Comparison of ENCODE assay signal across 1 cellular context in the genomic region with DNA sequence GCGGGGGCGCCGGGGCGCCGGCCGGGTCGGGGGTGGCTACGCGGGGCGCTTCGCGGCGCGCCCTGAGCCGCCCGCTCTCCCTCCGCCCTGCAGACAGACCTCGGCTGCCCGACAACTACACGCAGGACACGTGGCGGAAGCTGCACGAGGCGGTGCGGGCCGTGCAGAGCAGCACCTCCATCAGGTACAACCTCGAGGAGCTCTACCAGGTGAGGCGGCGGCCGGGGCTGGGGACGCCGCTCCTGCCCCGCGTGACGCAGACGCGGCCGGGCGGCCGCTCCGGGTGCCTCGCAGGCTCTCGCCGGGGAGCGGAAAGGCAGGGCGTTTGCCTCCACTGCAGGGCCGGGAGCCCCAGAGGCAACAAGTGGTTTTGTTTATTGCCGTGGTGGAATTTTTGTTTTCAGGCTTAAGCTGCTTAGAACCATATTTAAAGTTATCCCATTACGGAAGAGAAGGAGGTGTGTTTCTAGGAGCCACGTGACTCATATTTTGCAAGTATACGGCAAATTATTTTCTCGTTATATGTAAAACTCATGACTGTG.
TF ChIP-seq lines count a peak whose summit lies in the region.

No MANE protein-coding gene starts in this region.

TF ChIP-seq in HepG2, 621 proteins besides CTCF, POLR2A, EP300 and RAD21 (continued from another document):
- TF ChIP-seq, protein P1, sequence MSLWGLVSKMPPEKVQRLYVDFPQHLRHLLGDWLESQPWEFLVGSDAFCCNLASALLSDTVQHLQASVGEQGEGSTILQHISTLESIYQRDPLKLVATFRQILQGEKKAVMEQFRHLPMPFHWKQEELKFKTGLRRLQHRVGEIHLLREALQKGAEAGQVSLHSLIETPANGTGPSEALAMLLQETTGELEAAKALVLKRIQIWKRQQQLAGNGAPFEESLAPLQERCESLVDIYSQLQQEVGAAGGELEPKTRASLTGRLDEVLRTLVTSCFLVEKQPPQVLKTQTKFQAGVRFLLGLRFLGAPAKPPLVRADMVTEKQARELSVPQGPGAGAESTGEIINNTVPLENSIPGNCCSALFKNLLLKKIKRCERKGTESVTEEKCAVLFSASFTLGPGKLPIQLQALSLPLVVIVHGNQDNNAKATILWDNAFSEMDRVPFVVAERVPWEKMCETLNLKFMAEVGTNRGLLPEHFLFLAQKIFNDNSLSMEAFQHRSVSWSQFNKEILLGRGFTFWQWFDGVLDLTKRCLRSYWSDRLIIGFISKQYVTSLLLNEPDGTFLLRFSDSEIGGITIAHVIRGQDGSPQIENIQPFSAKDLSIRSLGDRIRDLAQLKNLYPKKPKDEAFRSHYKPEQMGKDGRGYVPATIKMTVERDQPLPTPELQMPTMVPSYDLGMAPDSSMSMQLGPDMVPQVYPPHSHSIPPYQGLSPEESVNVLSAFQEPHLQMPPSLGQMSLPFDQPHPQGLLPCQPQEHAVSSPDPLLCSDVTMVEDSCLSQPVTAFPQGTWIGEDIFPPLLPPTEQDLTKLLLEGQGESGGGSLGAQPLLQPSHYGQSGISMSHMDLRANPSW (CRISPR knock-in tag; IDR thresholded peaks at IDR 0.05; ENCODE audit: borderline replicate concordance): no peak
- TF ChIP-seq ZNF180 (CRISPR knock-in tag; IDR thresholded peaks at IDR 0.05; ENCODE audit: borderline replicate concordance, low read depth) (no peak), ARID2 (CRISPR knock-in tag; IDR thresholded peaks at IDR 0.05; ENCODE audit: borderline replicate concordance) (no peak), SIN3B (IDR thresholded peaks at IDR 0.05; ENCODE audit: low read length) (no peak), GABPA (IDR thresholded peaks at IDR 0.05; ENCODE audit: low read depth, low read length) (no peak), GABPA (CRISPR knock-in tag; IDR thresholded peaks at IDR 0.05; ENCODE audit: low read depth) (no peak), ZNF567 (CRISPR knock-in tag; IDR thresholded peaks at IDR 0.05; ENCODE audit: borderline replicate concordance) (no peak), NKX3-1 (CRISPR knock-in tag; IDR thresholded peaks at IDR 0.05) (peak; percentile 90), SCMH1 (CRISPR knock-in tag; IDR thresholded peaks at IDR 0.05; ENCODE audit: borderline replicate concordance) (no peak), ZNF773 (CRISPR knock-in tag; IDR thresholded peaks at IDR 0.05; ENCODE audit: borderline replicate concordance) (peak; percentile 88; the same call in 1 of the 2 replicates), ZNF614 (CRISPR knock-in tag; IDR thresholded peaks at IDR 0.05; ENCODE audit: borderline replicate concordance) (no peak), ZBTB21 (CRISPR knock-in tag; IDR thresholded peaks at IDR 0.05) (no peak), FOXA3 (CRISPR knock-in tag; IDR thresholded peaks at IDR 0.05) (no peak), ZZZ3 (CRISPR knock-in tag; IDR thresholded peaks at IDR 0.05; ENCODE audit: borderline replicate concordance) (no peak), ZNF230 (CRISPR knock-in tag; IDR thresholded peaks at IDR 0.05) (no peak), ZNF264 (CRISPR knock-in tag; IDR thresholded peaks at IDR 0.05) (no peak), SMC3 (IDR thresholded peaks at IDR 0.05; ENCODE audit: low read length) (no peak), ZNF430 (CRISPR knock-in tag; IDR thresholded peaks at IDR 0.05) (0 out of 2 replicates have a peak, but pooled peaks have one; percentile 55), JUN (CRISPR knock-in tag; IDR thresholded peaks at IDR 0.05) (no peak), FOXJ3 (CRISPR knock-in tag; IDR thresholded peaks at IDR 0.05; ENCODE audit: borderline replicate concordance) (no peak), PCBP1 (IDR thresholded peaks at IDR 0.05; ENCODE audit: borderline replicate concordance, low read depth, low read length) (no peak), XBP1 (CRISPR knock-in tag; IDR thresholded peaks at IDR 0.05) (no peak), PCBP2 (optimal IDR thresholded peaks at IDR 0.05; ENCODE audit: low read depth, low read length, poor library complexity, severe bottlenecking) (no peak), TRIM24 (CRISPR knock-in tag; IDR thresholded peaks at IDR 0.05) (no peak)
- TF ChIP-seq, protein P2, sequence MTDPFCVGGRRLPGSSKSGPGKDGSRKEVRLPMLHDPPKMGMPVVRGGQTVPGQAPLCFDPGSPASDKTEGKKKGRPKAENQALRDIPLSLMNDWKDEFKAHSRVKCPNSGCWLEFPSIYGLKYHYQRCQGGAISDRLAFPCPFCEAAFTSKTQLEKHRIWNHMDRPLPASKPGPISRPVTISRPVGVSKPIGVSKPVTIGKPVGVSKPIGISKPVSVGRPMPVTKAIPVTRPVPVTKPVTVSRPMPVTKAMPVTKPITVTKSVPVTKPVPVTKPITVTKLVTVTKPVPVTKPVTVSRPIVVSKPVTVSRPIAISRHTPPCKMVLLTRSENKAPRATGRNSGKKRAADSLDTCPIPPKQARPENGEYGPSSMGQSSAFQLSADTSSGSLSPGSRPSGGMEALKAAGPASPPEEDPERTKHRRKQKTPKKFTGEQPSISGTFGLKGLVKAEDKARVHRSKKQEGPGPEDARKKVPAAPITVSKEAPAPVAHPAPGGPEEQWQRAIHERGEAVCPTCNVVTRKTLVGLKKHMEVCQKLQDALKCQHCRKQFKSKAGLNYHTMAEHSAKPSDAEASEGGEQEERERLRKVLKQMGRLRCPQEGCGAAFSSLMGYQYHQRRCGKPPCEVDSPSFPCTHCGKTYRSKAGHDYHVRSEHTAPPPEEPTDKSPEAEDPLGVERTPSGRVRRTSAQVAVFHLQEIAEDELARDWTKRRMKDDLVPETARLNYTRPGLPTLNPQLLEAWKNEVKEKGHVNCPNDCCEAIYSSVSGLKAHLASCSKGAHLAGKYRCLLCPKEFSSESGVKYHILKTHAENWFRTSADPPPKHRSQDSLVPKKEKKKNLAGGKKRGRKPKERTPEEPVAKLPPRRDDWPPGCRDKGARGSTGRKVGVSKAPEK (CRISPR knock-in tag; IDR thresholded peaks at IDR 0.05; ENCODE audit: borderline replicate concordance): no peak
- TF ChIP-seq, protein P3, sequence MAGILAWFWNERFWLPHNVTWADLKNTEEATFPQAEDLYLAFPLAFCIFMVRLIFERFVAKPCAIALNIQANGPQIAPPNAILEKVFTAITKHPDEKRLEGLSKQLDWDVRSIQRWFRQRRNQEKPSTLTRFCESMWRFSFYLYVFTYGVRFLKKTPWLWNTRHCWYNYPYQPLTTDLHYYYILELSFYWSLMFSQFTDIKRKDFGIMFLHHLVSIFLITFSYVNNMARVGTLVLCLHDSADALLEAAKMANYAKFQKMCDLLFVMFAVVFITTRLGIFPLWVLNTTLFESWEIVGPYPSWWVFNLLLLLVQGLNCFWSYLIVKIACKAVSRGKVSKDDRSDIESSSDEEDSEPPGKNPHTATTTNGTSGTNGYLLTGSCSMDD (CRISPR knock-in tag; IDR thresholded peaks at IDR 0.05): no peak
- TF ChIP-seq, protein P4, sequence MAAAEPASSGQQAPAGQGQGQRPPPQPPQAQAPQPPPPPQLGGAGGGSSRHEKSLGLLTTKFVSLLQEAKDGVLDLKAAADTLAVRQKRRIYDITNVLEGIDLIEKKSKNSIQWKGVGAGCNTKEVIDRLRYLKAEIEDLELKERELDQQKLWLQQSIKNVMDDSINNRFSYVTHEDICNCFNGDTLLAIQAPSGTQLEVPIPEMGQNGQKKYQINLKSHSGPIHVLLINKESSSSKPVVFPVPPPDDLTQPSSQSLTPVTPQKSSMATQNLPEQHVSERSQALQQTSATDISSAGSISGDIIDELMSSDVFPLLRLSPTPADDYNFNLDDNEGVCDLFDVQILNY (CRISPR knock-in tag; conservative IDR thresholded peaks at IDR 0.05): no peak
- TF ChIP-seq, protein P5, sequence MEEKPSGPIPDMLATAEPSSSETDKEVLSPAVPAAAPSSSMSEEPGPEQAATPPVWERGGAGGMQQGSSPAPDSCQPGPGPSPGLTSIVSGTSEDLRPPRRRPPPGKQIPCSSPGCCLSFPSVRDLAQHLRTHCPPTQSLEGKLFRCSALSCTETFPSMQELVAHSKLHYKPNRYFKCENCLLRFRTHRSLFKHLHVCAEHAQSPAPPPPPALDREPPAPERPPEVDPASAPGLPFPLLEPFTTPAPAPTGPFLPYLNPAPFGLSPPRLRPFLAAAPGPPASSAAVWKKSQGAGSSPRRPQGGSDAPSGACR (CRISPR knock-in tag; IDR thresholded peaks at IDR 0.05): no peak
- TF ChIP-seq, protein P6, sequence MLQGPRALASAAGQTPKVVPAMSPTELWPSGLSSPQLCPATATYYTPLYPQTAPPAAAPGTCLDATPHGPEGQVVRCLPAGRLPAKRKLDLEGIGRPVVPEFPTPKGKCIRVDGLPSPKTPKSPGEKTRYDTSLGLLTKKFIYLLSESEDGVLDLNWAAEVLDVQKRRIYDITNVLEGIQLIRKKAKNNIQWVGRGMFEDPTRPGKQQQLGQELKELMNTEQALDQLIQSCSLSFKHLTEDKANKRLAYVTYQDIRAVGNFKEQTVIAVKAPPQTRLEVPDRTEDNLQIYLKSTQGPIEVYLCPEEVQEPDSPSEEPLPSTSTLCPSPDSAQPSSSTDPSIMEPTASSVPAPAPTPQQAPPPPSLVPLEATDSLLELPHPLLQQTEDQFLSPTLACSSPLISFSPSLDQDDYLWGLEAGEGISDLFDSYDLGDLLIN (CRISPR knock-in tag; IDR thresholded peaks at IDR 0.05; ENCODE audit: borderline replicate concordance): no peak
- TF ChIP-seq, protein P7, sequence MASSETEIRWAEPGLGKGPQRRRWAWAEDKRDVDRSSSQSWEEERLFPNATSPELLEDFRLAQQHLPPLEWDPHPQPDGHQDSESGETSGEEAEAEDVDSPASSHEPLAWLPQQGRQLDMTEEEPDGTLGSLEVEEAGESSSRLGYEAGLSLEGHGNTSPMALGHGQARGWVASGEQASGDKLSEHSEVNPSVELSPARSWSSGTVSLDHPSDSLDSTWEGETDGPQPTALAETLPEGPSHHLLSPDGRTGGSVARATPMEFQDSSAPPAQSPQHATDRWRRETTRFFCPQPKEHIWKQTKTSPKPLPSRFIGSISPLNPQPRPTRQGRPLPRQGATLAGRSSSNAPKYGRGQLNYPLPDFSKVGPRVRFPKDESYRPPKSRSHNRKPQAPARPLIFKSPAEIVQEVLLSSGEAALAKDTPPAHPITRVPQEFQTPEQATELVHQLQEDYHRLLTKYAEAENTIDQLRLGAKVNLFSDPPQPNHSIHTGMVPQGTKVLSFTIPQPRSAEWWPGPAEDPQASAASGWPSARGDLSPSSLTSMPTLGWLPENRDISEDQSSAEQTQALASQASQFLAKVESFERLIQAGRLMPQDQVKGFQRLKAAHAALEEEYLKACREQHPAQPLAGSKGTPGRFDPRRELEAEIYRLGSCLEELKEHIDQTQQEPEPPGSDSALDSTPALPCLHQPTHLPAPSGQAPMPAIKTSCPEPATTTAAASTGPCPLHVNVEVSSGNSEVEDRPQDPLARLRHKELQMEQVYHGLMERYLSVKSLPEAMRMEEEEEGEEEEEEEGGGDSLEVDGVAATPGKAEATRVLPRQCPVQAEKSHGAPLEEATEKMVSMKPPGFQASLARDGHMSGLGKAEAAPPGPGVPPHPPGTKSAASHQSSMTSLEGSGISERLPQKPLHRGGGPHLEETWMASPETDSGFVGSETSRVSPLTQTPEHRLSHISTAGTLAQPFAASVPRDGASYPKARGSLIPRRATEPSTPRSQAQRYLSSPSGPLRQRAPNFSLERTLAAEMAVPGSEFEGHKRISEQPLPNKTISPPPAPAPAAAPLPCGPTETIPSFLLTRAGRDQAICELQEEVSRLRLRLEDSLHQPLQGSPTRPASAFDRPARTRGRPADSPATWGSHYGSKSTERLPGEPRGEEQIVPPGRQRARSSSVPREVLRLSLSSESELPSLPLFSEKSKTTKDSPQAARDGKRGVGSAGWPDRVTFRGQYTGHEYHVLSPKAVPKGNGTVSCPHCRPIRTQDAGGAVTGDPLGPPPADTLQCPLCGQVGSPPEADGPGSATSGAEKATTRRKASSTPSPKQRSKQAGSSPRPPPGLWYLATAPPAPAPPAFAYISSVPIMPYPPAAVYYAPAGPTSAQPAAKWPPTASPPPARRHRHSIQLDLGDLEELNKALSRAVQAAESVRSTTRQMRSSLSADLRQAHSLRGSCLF (CRISPR knock-in tag; IDR thresholded peaks at IDR 0.05; ENCODE audit: borderline replicate concordance): no peak
- TF ChIP-seq, protein P8, sequence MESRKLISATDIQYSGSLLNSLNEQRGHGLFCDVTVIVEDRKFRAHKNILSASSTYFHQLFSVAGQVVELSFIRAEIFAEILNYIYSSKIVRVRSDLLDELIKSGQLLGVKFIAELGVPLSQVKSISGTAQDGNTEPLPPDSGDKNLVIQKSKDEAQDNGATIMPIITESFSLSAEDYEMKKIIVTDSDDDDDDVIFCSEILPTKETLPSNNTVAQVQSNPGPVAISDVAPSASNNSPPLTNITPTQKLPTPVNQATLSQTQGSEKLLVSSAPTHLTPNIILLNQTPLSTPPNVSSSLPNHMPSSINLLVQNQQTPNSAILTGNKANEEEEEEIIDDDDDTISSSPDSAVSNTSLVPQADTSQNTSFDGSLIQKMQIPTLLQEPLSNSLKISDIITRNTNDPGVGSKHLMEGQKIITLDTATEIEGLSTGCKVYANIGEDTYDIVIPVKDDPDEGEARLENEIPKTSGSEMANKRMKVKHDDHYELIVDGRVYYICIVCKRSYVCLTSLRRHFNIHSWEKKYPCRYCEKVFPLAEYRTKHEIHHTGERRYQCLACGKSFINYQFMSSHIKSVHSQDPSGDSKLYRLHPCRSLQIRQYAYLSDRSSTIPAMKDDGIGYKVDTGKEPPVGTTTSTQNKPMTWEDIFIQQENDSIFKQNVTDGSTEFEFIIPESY (CRISPR knock-in tag; IDR thresholded peaks at IDR 0.05): 0 out of 2 replicates have a peak, but pooled peaks have one; percentile 50
- TF ChIP-seq, protein P9, sequence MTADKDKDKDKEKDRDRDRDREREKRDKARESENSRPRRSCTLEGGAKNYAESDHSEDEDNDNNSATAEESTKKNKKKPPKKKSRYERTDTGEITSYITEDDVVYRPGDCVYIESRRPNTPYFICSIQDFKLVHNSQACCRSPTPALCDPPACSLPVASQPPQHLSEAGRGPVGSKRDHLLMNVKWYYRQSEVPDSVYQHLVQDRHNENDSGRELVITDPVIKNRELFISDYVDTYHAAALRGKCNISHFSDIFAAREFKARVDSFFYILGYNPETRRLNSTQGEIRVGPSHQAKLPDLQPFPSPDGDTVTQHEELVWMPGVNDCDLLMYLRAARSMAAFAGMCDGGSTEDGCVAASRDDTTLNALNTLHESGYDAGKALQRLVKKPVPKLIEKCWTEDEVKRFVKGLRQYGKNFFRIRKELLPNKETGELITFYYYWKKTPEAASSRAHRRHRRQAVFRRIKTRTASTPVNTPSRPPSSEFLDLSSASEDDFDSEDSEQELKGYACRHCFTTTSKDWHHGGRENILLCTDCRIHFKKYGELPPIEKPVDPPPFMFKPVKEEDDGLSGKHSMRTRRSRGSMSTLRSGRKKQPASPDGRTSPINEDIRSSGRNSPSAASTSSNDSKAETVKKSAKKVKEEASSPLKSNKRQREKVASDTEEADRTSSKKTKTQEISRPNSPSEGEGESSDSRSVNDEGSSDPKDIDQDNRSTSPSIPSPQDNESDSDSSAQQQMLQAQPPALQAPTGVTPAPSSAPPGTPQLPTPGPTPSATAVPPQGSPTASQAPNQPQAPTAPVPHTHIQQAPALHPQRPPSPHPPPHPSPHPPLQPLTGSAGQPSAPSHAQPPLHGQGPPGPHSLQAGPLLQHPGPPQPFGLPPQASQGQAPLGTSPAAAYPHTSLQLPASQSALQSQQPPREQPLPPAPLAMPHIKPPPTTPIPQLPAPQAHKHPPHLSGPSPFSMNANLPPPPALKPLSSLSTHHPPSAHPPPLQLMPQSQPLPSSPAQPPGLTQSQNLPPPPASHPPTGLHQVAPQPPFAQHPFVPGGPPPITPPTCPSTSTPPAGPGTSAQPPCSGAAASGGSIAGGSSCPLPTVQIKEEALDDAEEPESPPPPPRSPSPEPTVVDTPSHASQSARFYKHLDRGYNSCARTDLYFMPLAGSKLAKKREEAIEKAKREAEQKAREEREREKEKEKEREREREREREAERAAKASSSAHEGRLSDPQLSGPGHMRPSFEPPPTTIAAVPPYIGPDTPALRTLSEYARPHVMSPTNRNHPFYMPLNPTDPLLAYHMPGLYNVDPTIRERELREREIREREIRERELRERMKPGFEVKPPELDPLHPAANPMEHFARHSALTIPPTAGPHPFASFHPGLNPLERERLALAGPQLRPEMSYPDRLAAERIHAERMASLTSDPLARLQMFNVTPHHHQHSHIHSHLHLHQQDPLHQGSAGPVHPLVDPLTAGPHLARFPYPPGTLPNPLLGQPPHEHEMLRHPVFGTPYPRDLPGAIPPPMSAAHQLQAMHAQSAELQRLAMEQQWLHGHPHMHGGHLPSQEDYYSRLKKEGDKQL (CRISPR knock-in tag; IDR thresholded peaks at IDR 0.05; ENCODE audit: low read depth): no peak
